In genomic region chr1:8495928-8496401, GRCh38 we compare ENCODE assay signal across 8 cellular contexts.
DNase-seq lines count a peak whose midpoint lies in the region; FAIRE-seq and TF ChIP-seq lines count a peak whose summit lies in the region.

No MANE protein-coding gene starts in this region.

- no peak overlapping the region for H3K27ac Mint-ChIP-seq in activated naive CD4-positive, alpha-beta T cell treated with anti-CD3 and anti-CD28 coated beads, Interleukin-2, amount 10 ng/mL, durations not matched to agents 7 days and 5 days
- peak overlapping the region; percentile 69 for H3K27ac Mint-ChIP-seq in endodermal cell
- no peak overlapping the region for H3K27ac Mint-ChIP-seq in endothelial cell (ENCODE audit: unreplicated experiment)

- no peaks in the 10 kb centered on the region for H3K27me3 Mint-ChIP-seq in activated naive CD4-positive, alpha-beta T cell treated with anti-CD3 and anti-CD28 coated beads, Interleukin-2, amount 10 ng/mL, durations not matched to agents 7 days and 5 days
- no peaks in the 10 kb centered on the region for H3K27me3 Mint-ChIP-seq in endodermal cell (ENCODE audit: insufficient read depth)
- H3K27me3 Mint-ChIP-seq in endothelial cell (ENCODE audit: unreplicated experiment), result peaks cover 4% of the 10 kb centered on the region

- H3K9me3 ChIP-seq in endodermal cell (ENCODE audit: control insufficient read depth, low read length) (peaks cover 10% of the 10 kb centered on the region), A673 (ENCODE audit: low read depth, low read length, poor library complexity, severe bottlenecking) (no peaks in the 10 kb centered on the region)

- H3K4me3 ChIP-seq in endodermal cell (ENCODE audit: low read length) (no peak overlapping the region), A673 (ENCODE audit: low read depth, low read length, poor library complexity, severe bottlenecking) (no peak overlapping the region)

- H3K36me3 Mint-ChIP-seq in activated naive CD4-positive, alpha-beta T cell treated with anti-CD3 and anti-CD28 coated beads, Interleukin-2, amount 10 ng/mL, durations not matched to agents 7 days and 5 days, result peaks cover 45% of the 10 kb centered on the region
- H3K36me3 Mint-ChIP-seq in endodermal cell (ENCODE audit: low read depth) (peaks cover 83% of the 10 kb centered on the region), endothelial cell (ENCODE audit: low read depth, unreplicated experiment) (peaks cover 30% of the 10 kb centered on the region)

- no peaks in the 10 kb centered on the region for H3K9me3 Mint-ChIP-seq in activated naive CD4-positive, alpha-beta T cell treated with anti-CD3 and anti-CD28 coated beads, Interleukin-2, amount 10 ng/mL, durations not matched to agents 7 days and 5 days
- H3K9me3 Mint-ChIP-seq in endodermal cell (peaks cover 14% of the 10 kb centered on the region), endothelial cell (ENCODE audit: unreplicated experiment) (peaks cover 5% of the 10 kb centered on the region)

- H3K27ac ChIP-seq in endodermal cell (ENCODE audit: low read depth, low read length), result no peak overlapping the region
- no peak overlapping the region for H3K27ac ChIP-seq in A673 (ENCODE audit: low read depth, low read length, poor library complexity, severe bottlenecking)

- H3K4me1 ChIP-seq in endodermal cell (ENCODE audit: control insufficient read depth, insufficient read depth, low read length) (no peaks in the 10 kb centered on the region), A673 (ENCODE audit: insufficient read depth, low read length, poor library complexity, severe bottlenecking) (peaks cover 15% of the 10 kb centered on the region)

- intact Hi-C loops in A673 (cut with micrococcal nuclease; ENCODE audit: unreplicated experiment), result no loop called here

- peaks cover 3% of the 10 kb centered on the region for H3K4me1 Mint-ChIP-seq in activated naive CD4-positive, alpha-beta T cell treated with anti-CD3 and anti-CD28 coated beads, Interleukin-2, amount 10 ng/mL, durations not matched to agents 7 days and 5 days
- peaks cover 7% of the 10 kb centered on the region for H3K4me1 Mint-ChIP-seq in endodermal cell
- H3K4me1 Mint-ChIP-seq in endothelial cell (ENCODE audit: unreplicated experiment), result no peaks in the 10 kb centered on the region

- no peak overlapping the region for H3K4me3 Mint-ChIP-seq in activated naive CD4-positive, alpha-beta T cell treated with anti-CD3 and anti-CD28 coated beads, Interleukin-2, amount 10 ng/mL, durations not matched to agents 7 days and 5 days
- H3K4me3 Mint-ChIP-seq in endodermal cell (no peak overlapping the region), endothelial cell (ENCODE audit: unreplicated experiment) (no peak overlapping the region)

- FAIRE-seq in urothelium cell line (lab: Jason Lieb, UNC), result no peak

- TF ChIP-seq CTCF in endodermal cell (conservative IDR thresholded peaks at IDR 0.05), result no peak
- no peak for TF ChIP-seq CTCF in A673 (conservative IDR thresholded peaks at IDR 0.05; ENCODE audit: low read depth, low read length)
- no peak for TF ChIP-seq CTCF in endothelial cell (IDR thresholded peaks at IDR 0.05; ENCODE audit: unreplicated experiment)

- 93 to 95% methylated on average over 2 to 6 of the region's 6 CpGs for WGBS in endodermal cell (ENCODE audit: insufficient coverage in 1 of 2, insufficient read length in 1 of 2), 2 experiments

- CTCF ChIA-PET in activated naive CD4-positive, alpha-beta T cell treated with anti-CD3 and anti-CD28 coated beads, Interleukin-2, amount 10 ng/mL, durations not matched to agents 7 days and 5 days (lab: Charles Lee), result no interaction called here
- CTCF ChIA-PET in A673 (lab: Charles Lee), result no interaction called here

- no TSS peak for BruUV-seq in A673 (replicated peaks; lab: Mats Ljungman, UMichigan)

- peak; percentile 51 for DNase-seq in activated naive CD4-positive, alpha-beta T cell treated with Interleukin-2 at 50 U/mL for 16 hours
- no peak for DNase-seq in activated naive CD4-positive, alpha-beta T cell treated with anti-CD3 and anti-CD28 coated beads, Interleukin-2, amount 10 ng/mL, durations not matched to agents 7 days and 5 days
- peak; percentile 31 for DNase-seq in RPMI7951 (ENCODE audit: low read depth)
- no peak for DNase-seq in endodermal cell
- DNase-seq in urothelium cell line (ENCODE audit: low spot score), result peak; percentile 20
- DNase-seq in globus pallidus (ENCODE audit: low spot score), result no peak
- DNase-seq in A673 (ENCODE audit: low spot score), result no peak
- DNase-seq in endothelial cell (ENCODE audit: low spot score), result no peak

- no peak overlapping the region for H3K9ac ChIP-seq in endodermal cell (ENCODE audit: extremely low read depth, low read length, poor library complexity, severe bottlenecking)

- H3K27me3 ChIP-seq in endodermal cell (ENCODE audit: control insufficient read depth, insufficient read depth, low read length, poor library complexity, severe bottlenecking), result no peaks in the 10 kb centered on the region
- no peaks in the 10 kb centered on the region for H3K27me3 ChIP-seq in A673 (replicated peaks; ENCODE audit: insufficient read depth, low read depth, low read length, poor library complexity)

- H3K36me3 ChIP-seq in endodermal cell (ENCODE audit: control insufficient read depth, insufficient read depth, low read length) (peaks cover 78% of the 10 kb centered on the region), A673 (ENCODE audit: insufficient read depth, low read length, poor library complexity, severe bottlenecking) (peaks cover 43% of the 10 kb centered on the region)

- POLR2A ChIA-PET in A673 (lab: Charles Lee; ENCODE audit: low non-redundant PET), result no interaction called here

Comparison
In these comparisons a context has a peak if more than half of its experiments do, and no peak if none do; other contexts are left out.
1. DNase-seq: peak in activated naive CD4-positive, alpha-beta T cell treated with Interleukin-2 at 50 U/mL for 16 hours (single experiment), RPMI7951 (single experiment) and urothelium cell line (single experiment); none in activated naive CD4-positive, alpha-beta T cell treated with anti-CD3 and anti-CD28 coated beads, Interleukin-2, amount 10 ng/mL, durations not matched to agents 7 days and 5 days (single experiment), endodermal cell (single experiment), globus pallidus (single experiment), A673 (single experiment) and endothelial cell (single experiment).